Comparison of ENCODE assay signal across 10 cellular contexts in the genomic region with DNA sequence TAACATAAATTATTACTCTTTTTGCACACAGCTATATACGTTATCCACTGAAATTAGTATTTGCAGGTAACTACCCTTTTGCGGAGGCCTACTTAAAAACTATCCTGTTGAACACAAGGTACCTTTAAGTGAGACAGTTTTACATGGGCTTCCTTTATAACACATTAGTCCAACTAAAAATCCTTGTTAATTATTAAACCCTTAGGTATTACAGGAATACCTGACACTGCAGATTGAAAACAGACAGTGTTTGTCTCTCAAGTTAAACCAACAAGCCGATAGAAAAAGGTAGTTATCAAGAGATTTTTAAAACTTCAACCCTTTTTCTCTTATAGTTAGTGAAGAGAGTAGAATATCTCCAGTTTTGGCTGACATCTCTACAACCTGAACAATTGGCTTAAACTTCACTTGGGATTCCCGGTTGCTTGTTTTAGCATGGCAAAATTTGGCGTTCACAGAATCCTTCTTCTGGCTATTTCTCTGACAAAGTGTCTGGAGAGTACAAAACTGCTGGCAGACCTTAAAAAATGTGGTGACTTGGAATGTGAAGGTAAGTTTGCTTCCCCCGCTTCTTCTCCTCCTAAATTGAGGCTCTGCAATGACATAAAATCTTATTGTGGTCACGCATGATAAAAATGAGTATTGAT. TPM values are rescaled to one million over a fixed set of nuclear protein-coding genes. Genes with fewer than 3 reads are reported as not detected.
DNase-seq lines count a peak whose midpoint lies in the region; ATAC-seq and FAIRE-seq lines count a peak whose summit lies in the region.
"Had no signal": no experiment of that assay in that cellular context is flagged by ENCODE, and none has a peak within 500 bp of the region (broad histone marks: within the 10 kb centered on the region; RNA-seq: fewer than 3 reads in every experiment).

Gene MIA2 (plus strand): TSS at position 236 of the 647 bp plus-strand sequence. CDS start 200 bp downstream, at position 436.

- no peak for ATAC-seq in activated naive CD8-positive, alpha-beta T cell treated with anti-CD3 and anti-CD28 coated beads, Interleukin-2, amount 10 ng/mL, durations not matched to agents 7 days and 5 days (ENCODE audit: low read depth)
- no peak for ATAC-seq in HG03039 (IDR thresholded peaks at IDR 0.05; ENCODE audit: unreplicated experiment)
- ATAC-seq in activated CD4-positive, CD25-positive, alpha-beta regulatory T cell treated with anti-CD3 and anti-CD28 coated beads, Interleukin-2, amount 50 U/mL, for 24 hours = no peak

- no peak within 1 kb of the TSS for H4K91ac ChIP-seq in neuronal stem cell (ENCODE audit: low read depth, low read length, poor library complexity)

- H3K36me3 ChIP-seq in small intestine (ENCODE audit: control insufficient read depth in 2 of 2, insufficient read depth in 2 of 2, low read length in 2 of 2) = no peaks in the 10 kb centered on the region
- no peaks in the 10 kb centered on the region for H3K36me3 ChIP-seq in neuronal stem cell (replicated peaks in 1 of 2; ENCODE audit: control insufficient read depth in 2 of 2, insufficient read depth in 2 of 2, low read length in 2 of 2)

- H3K36me3 Mint-ChIP-seq in activated naive CD8-positive, alpha-beta T cell treated with anti-CD3 and anti-CD28 coated beads, Interleukin-2, amount 10 ng/mL, durations not matched to agents 7 days and 5 days = no peaks in the 10 kb centered on the region

- H2BK120ac ChIP-seq in neuronal stem cell (ENCODE audit: low read depth, low read length) = no peak within 1 kb of the TSS

- DNase-seq in HT-29 (ENCODE audit: low spot score) = peak; percentile 47
- no peak for DNase-seq in activated naive CD8-positive, alpha-beta T cell treated with anti-CD3 and anti-CD28 coated beads, Interleukin-2, amount 10 ng/mL, durations not matched to agents 7 days and 5 days
- peak; percentile 50 for DNase-seq in small intestine
- no peak for DNase-seq in neuronal stem cell (ENCODE audit: low spot score)
- DNase-seq in NCI-H69 (lab: John Stamatoyannopoulos, UW) = no peak
- DNase-seq: activated gamma-delta T cell treated with Interleukin-2 at 50 U/mL for 16 hours had no signal

- H2BK5ac ChIP-seq in neuronal stem cell (ENCODE audit: low read length) = no peak within 1 kb of the TSS

- no peak within 1 kb of the TSS for H2BK15ac ChIP-seq in neuronal stem cell (ENCODE audit: low read length)

- H3K4ac ChIP-seq in neuronal stem cell (ENCODE audit: low read length) = no peak within 1 kb of the TSS

- no peak within 1 kb of the TSS for H3K18ac ChIP-seq in neuronal stem cell (ENCODE audit: low read length)

- no peaks in the 10 kb centered on the region for H3K79me1 ChIP-seq in neuronal stem cell (ENCODE audit: low read depth, low read length)

- POLR2A ChIA-PET in activated naive CD8-positive, alpha-beta T cell treated with anti-CD3 and anti-CD28 coated beads, Interleukin-2, amount 10 ng/mL, durations not matched to agents 7 days and 5 days (lab: Charles Lee) = no interaction called here

- FAIRE-seq in islet of Langerhans (lab: Jason Lieb, UNC) (peak; percentile 96), small intestine (lab: Jason Lieb, UNC) (no peak)

- H3K27me3 ChIP-seq in small intestine (ENCODE audit: control insufficient read depth in 2 of 2, insufficient read depth in 2 of 2, low read length in 2 of 2) (no peaks in the 10 kb centered on the region), neuronal stem cell (ENCODE audit: control insufficient read depth in 3 of 3, insufficient read depth in 3 of 3, low read depth in 1 of 3, low read length in 3 of 3) (no peaks in the 10 kb centered on the region)

- H3K4me3 ChIP-seq in small intestine (ENCODE audit: low read depth in 1 of 2, low read length in 2 of 2) = peak within 1 kb of the TSS in 1 of 2 donors; percentile 67
- H3K4me3 ChIP-seq in neuronal stem cell (ENCODE audit: low read length in 2 of 2) = no peak within 1 kb of the TSS
- H3K4me3 ChIP-seq: skin epidermis had no signal

- H3K9ac ChIP-seq in neuronal stem cell (ENCODE audit: low read depth, low read length, poor library complexity) = no peak within 1 kb of the TSS

- no peaks in the 10 kb centered on the region for H3K27me3 Mint-ChIP-seq in activated naive CD8-positive, alpha-beta T cell treated with anti-CD3 and anti-CD28 coated beads, Interleukin-2, amount 10 ng/mL, durations not matched to agents 7 days and 5 days

- no peak within 1 kb of the TSS for H3K23ac ChIP-seq in neuronal stem cell (ENCODE audit: low read depth, low read length, poor library complexity)

- peak within 1 kb of the TSS; percentile 44 to 57 for H3K27ac ChIP-seq in small intestine (ENCODE audit: low read depth in 1 of 2, low read length in 1 of 2)
- no peak within 1 kb of the TSS for H3K27ac ChIP-seq in neuronal stem cell (replicated peaks; ENCODE audit: low read length)

- H3K4me1 ChIP-seq in small intestine (ENCODE audit: control insufficient read depth in 2 of 2, insufficient read depth in 1 of 2, low read depth in 1 of 2, low read length in 1 of 2) (no peaks in the 10 kb centered on the region), neuronal stem cell (ENCODE audit: control insufficient read depth in 2 of 2, insufficient read depth in 1 of 2, low read depth in 1 of 2, low read length in 2 of 2) (no peaks in the 10 kb centered on the region)

- H2BK12ac ChIP-seq in neuronal stem cell (ENCODE audit: low read length) = no peak within 1 kb of the TSS

- no peak within 1 kb of the TSS for H2AFZ ChIP-seq in neuronal stem cell (ENCODE audit: low read length)

- no peak within 1 kb of the TSS for H3K14ac ChIP-seq in neuronal stem cell (ENCODE audit: low read length)

- peak within 1 kb of the TSS; percentile 31 for H3K27ac Mint-ChIP-seq in activated naive CD8-positive, alpha-beta T cell treated with anti-CD3 and anti-CD28 coated beads, Interleukin-2, amount 10 ng/mL, durations not matched to agents 7 days and 5 days

- 16 to 66% (median 30%) methylated on average over 7 of the region's 7 CpGs for WGBS in small intestine, 3 donors
- no CpG with 5 or more reads among the region's 7 CpGs for WGBS in neuronal stem cell (ENCODE audit: extremely low coverage in 2 of 2, insufficient read length in 2 of 2, insufficient replicate concordance in 1 of 2), 2 donors

- peak within 1 kb of the TSS; percentile 8 for H3K4me3 Mint-ChIP-seq in activated naive CD8-positive, alpha-beta T cell treated with anti-CD3 and anti-CD28 coated beads, Interleukin-2, amount 10 ng/mL, durations not matched to agents 7 days and 5 days

- H3K9me3 ChIP-seq in small intestine (ENCODE audit: control insufficient read depth, low read depth) (no peaks in the 10 kb centered on the region), neuronal stem cell (replicated peaks in 1 of 2; ENCODE audit: control insufficient read depth in 2 of 2, insufficient read depth in 1 of 2, low read depth in 1 of 2, low read length in 2 of 2) (no peaks in the 10 kb centered on the region)

- H3K4me1 Mint-ChIP-seq in activated naive CD8-positive, alpha-beta T cell treated with anti-CD3 and anti-CD28 coated beads, Interleukin-2, amount 10 ng/mL, durations not matched to agents 7 days and 5 days = peaks cover 34% of the 10 kb centered on the region

- no peak within 1 kb of the TSS for H4K8ac ChIP-seq in neuronal stem cell (ENCODE audit: low read depth, low read length)

- no peak within 1 kb of the TSS for H3K4me2 ChIP-seq in neuronal stem cell (ENCODE audit: insufficient read depth, low read length, poor library complexity, severe bottlenecking)

- H2AK5ac ChIP-seq in neuronal stem cell (ENCODE audit: low read depth, low read length) = no peak within 1 kb of the TSS

- no peaks in the 10 kb centered on the region for H3K9me3 Mint-ChIP-seq in activated naive CD8-positive, alpha-beta T cell treated with anti-CD3 and anti-CD28 coated beads, Interleukin-2, amount 10 ng/mL, durations not matched to agents 7 days and 5 days

RNA-seq across cellular contexts. Expression of gene MIA2, which starts in this region (rescaled TPM):
- 6.2 and 8.0 TPM in 2 replicates for total RNA-seq in HT-29 (2014; rRNA removed; shearing (Covaris generic))
- 10 to 100 TPM; 23.2 to 24.4 TPM for total RNA-seq in activated naive CD8-positive, alpha-beta T cell treated with anti-CD3 and anti-CD28 coated beads, Interleukin-2, amount 10 ng/mL, durations not matched to agents 7 days and 5 days
- polyA plus RNA-seq in small intestine = 100 to 1,000 TPM in 2 of 3 donors, 10 to 100 TPM in 1; 55.3 to 264 (median 161) TPM
- 11.5 TPM for polyA plus RNA-seq in neuronal stem cell (2013, experiment 1 of 2)
- polyA plus RNA-seq in neuronal stem cell (2013, experiment 2 of 2) = 12.2 TPM

Comparison
In these comparisons a context has a peak if more than half of its experiments do, and no peak if none do; other contexts are left out.
1. DNase-seq: peak in HT-29 (single experiment) and small intestine (single experiment); none in activated naive CD8-positive, alpha-beta T cell treated with anti-CD3 and anti-CD28 coated beads, Interleukin-2, amount 10 ng/mL, durations not matched to agents 7 days and 5 days (single experiment), neuronal stem cell (single experiment) and NCI-H69 (single experiment).